ENCODE assay signal across 8 cellular contexts in the genomic region with DNA sequence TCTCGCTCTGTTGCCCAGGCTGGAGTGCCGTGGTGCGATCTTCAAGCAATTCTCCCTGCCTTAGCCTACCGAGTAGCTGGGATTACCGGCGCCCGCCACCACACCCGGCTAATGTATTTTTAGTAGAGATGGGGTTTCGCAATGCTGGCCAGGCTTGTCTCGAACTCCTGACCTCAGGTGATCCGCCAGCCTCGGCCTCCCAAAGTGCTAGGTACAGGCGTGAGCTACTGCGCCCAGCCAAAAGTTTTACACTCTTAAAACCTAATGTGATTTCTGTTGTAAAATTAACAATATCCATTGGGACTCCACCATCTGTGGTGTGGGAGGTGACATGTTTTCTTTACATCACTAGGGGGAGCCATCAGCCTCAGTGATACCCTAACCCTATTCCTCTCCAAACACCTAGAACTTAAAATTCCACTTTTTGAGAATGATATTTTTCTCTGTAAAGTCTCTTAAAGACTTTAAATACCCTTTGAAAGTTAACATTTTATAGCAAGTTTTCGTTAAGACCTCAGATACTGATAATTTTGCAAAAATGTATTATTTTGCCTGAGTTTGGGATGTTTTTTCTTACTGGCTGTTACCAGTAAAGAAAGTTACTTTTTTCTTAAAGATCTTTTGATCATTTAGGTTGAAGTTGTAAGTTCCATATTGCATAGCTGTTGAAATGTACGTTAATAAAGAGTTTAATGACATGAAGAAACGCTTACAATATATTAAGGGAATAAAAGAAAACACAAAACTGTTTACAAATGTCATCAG. TPM values are rescaled to one million over a fixed set of nuclear protein-coding genes. Genes with fewer than 3 reads are reported as not detected.
DNase-seq lines count a peak whose midpoint lies in the region; ATAC-seq and TF ChIP-seq lines count a peak whose summit lies in the region.

No MANE protein-coding gene starts in this region.

- intact Hi-C loops in lower lobe of right lung (cut with DNase I): no loop called here

- H3K4me3 ChIP-seq in RWPE2 (ENCODE audit: severe bottlenecking): no peak overlapping the region
- H3K4me3 ChIP-seq in coronary artery: no peak overlapping the region
- no peak overlapping the region for H3K4me3 ChIP-seq in lower lobe of right lung

- ATAC-seq in RWPE2 (ENCODE audit: low read depth) (peak; percentile 75), lower lobe of right lung (peak; percentile 73 to 83), GM18511 (IDR thresholded peaks at IDR 0.05; ENCODE audit: unreplicated experiment) (no peak)

- DNase-seq in stimulated activated CD4-positive, alpha-beta T cell treated with anti-CD3 and anti-CD28 coated beads, Interleukin-2, amount 100 ng/mL, for 4 hours (ENCODE audit: low read depth): peak; percentile 12
- DNase-seq in stimulated activated CD4-positive, alpha-beta T cell treated with anti-CD3 and anti-CD28 coated beads, Interleukin-2, amount 100 ng/mL, for 48 hours: no peak
- DNase-seq in HT1080 (ENCODE audit: low read depth) (peak; percentile 60), RWPE2 (ENCODE audit: low spot score) (no peak), coronary artery (ENCODE audit: low spot score) (no peak), lower lobe of right lung (no peak)
- no peak for DNase-seq in activated effector memory CD4-positive, alpha-beta T cell treated with anti-CD3 and anti-CD28 coated beads, Interleukin-2, amount 50 U/mL, for 16 hours

- H3K27ac ChIP-seq in RWPE2 (ENCODE audit: poor library complexity, severe bottlenecking) (no peak overlapping the region), coronary artery (no peak overlapping the region), lower lobe of right lung (no peak overlapping the region)

- H3K9me3 ChIP-seq in RWPE2 (ENCODE audit: severe bottlenecking) (peaks cover 6% of the 10 kb centered on the region), lower lobe of right lung (no peaks in the 10 kb centered on the region)

- TF ChIP-seq CTCF in RWPE2 (IDR thresholded peaks at IDR 0.05; ENCODE audit: poor library complexity, severe bottlenecking) (peak; percentile 83), coronary artery (IDR thresholded peaks at IDR 0.05) (peak; percentile 30), lower lobe of right lung (IDR thresholded peaks at IDR 0.05) (peak; percentile 66)

- no peaks in the 10 kb centered on the region for H3K36me3 ChIP-seq in RWPE2 (ENCODE audit: low read depth)
- H3K36me3 ChIP-seq in lower lobe of right lung: no peaks in the 10 kb centered on the region

- H3K27me3 ChIP-seq in RWPE2 (ENCODE audit: insufficient read depth, poor library complexity, severe bottlenecking): no peaks in the 10 kb centered on the region
- H3K27me3 ChIP-seq in lower lobe of right lung (ENCODE audit: low read depth): no peaks in the 10 kb centered on the region

- H3K4me1 ChIP-seq in RWPE2 (ENCODE audit: insufficient read depth, poor library complexity, severe bottlenecking) (peaks cover 4% of the 10 kb centered on the region), lower lobe of right lung (no peaks in the 10 kb centered on the region)

RNA-seq across cellular contexts. Expression of a gene that starts 11.6 kb away (rescaled TPM):
- total RNA-seq in HT1080 (2014; rRNA removed; shearing (Covaris generic)): 24.5 TPM in 2 replicates
- polyA plus RNA-seq in HT1080 (2015; cell fraction: cytosol; rRNA removed): 22.1 and 25.0 TPM in 2 replicates
- polyA plus RNA-seq in HT1080 (2015; cell fraction: nucleus; rRNA removed): 19.1 and 19.2 TPM in 2 replicates
- 69.2 TPM for total RNA-seq in lower lobe of right lung

RNA-seq across cellular contexts. Expression of a gene that starts 20.1 kb away (rescaled TPM):
- total RNA-seq in HT1080 (2014; rRNA removed; shearing (Covaris generic)): not detected in 2 replicates
- polyA plus RNA-seq in HT1080 (2015; cell fraction: cytosol; rRNA removed): not detected in 2 replicates
- not detected in 2 replicates for polyA plus RNA-seq in HT1080 (2015; cell fraction: nucleus; rRNA removed)
- not detected for total RNA-seq in lower lobe of right lung

RNA-seq across cellular contexts. Expression of a gene that starts 27.9 kb away (rescaled TPM):
- total RNA-seq in HT1080 (2014; rRNA removed; shearing (Covaris generic)): 13.4 and 17.6 TPM in 2 replicates
- polyA plus RNA-seq in HT1080 (2015; cell fraction: cytosol; rRNA removed): 41.7 and 46.7 TPM in 2 replicates
- polyA plus RNA-seq in HT1080 (2015; cell fraction: nucleus; rRNA removed): 28.6 and 32.0 TPM in 2 replicates
- 38.5 TPM for total RNA-seq in lower lobe of right lung

Comparison
In these comparisons a context has a peak if more than half of its experiments do, and no peak if none do; other contexts are left out.
1. DNase-seq: peak in stimulated activated CD4-positive, alpha-beta T cell treated with anti-CD3 and anti-CD28 coated beads, Interleukin-2, amount 100 ng/mL, for 4 hours (single experiment) and HT1080 (single experiment); none in stimulated activated CD4-positive, alpha-beta T cell treated with anti-CD3 and anti-CD28 coated beads, Interleukin-2, amount 100 ng/mL, for 48 hours (0 of 2), RWPE2 (single experiment), coronary artery (single experiment), lower lobe of right lung (single experiment) and activated effector memory CD4-positive, alpha-beta T cell treated with anti-CD3 and anti-CD28 coated beads, Interleukin-2, amount 50 U/mL, for 16 hours (single experiment).
2. CTCF ChIP-seq: peak in every context shown above with its lines; median percentile 83 in RWPE2; 66 in lower lobe of right lung; 30 in coronary artery.